ENCODE assay signal across 8 cellular contexts in genomic region chr16:19167710-19168172, GRCh38. TPM values are rescaled to one million over a fixed set of nuclear protein-coding genes. Genes with fewer than 3 reads are reported as not detected.
DNase-seq lines count a peak whose midpoint lies in the region; ATAC-seq and TF ChIP-seq lines count a peak whose summit lies in the region.

No MANE protein-coding gene starts in this region.

- BruUV-seq in A673 (replicated peaks; lab: Mats Ljungman, UMichigan) = no TSS peak

- ATAC-seq in lower lobe of right lung (peak; percentile 94 to 96), HG03025 (IDR thresholded peaks at IDR 0.05; ENCODE audit: low FRiP score, unreplicated experiment) (no peak)

- CTCF ChIA-PET in A673 (lab: Charles Lee) = interaction anchor here (1.6 kb wide), 1 partner anchor 37 kb away, joined by 3 read pairs; no protein-coding TSS in a partner anchor

- H3K4me1 ChIP-seq in A673 (ENCODE audit: insufficient read depth, low read length, poor library complexity, severe bottlenecking) = no peaks in the 10 kb centered on the region
- H3K4me1 ChIP-seq in duodenal mucosa (ENCODE audit: control insufficient read depth in 1 of 2, insufficient read depth in 2 of 2, low read length in 2 of 2) = no peaks in the 10 kb centered on the region
- peaks cover 22% of the 10 kb centered on the region for H3K4me1 ChIP-seq in lower lobe of right lung

- H3K9ac ChIP-seq in duodenal mucosa (ENCODE audit: low read depth in 1 of 2, low read length in 2 of 2) = peak overlapping the region in 1 of 2 donors; percentile 38

- H3K27me3 ChIP-seq in A673 (replicated peaks; ENCODE audit: insufficient read depth, low read depth, low read length, poor library complexity) = peaks cover 31% of the 10 kb centered on the region
- peaks cover 0 to 10% of the 10 kb centered on the region in 2 donors for H3K27me3 ChIP-seq in duodenal mucosa (ENCODE audit: control insufficient read depth in 1 of 2, insufficient read depth in 2 of 2, low read length in 2 of 2)
- H3K27me3 ChIP-seq in lower lobe of right lung (ENCODE audit: low read depth) = peaks cover 11% of the 10 kb centered on the region

- H3K36me3 ChIP-seq in A673 (ENCODE audit: insufficient read depth, low read length, poor library complexity, severe bottlenecking) (no peaks in the 10 kb centered on the region), duodenal mucosa (ENCODE audit: control insufficient read depth in 1 of 2, insufficient read depth in 2 of 2, low read length in 2 of 2) (no peaks in the 10 kb centered on the region), lower lobe of right lung (no peaks in the 10 kb centered on the region)

- DNase-seq in A673 (ENCODE audit: low spot score) = peak; percentile 80
- DNase-seq in SK-N-DZ (ENCODE audit: low spot score) = peak; percentile 86
- peak; percentile 87 for DNase-seq in lower lobe of right lung
- peak; percentile 3 for DNase-seq in stimulated activated CD8-positive, alpha-beta memory T cell treated with anti-CD3 and anti-CD28 coated beads, Interleukin-7, amount 100 ng/mL, for 24 hours (ENCODE audit: low read depth)

- H3K4me3 ChIP-seq in A673 (ENCODE audit: low read depth, low read length, poor library complexity, severe bottlenecking) (peak overlapping the region; percentile 52), duodenal mucosa (ENCODE audit: low read depth in 1 of 2, low read length in 2 of 2) (peak overlapping the region; percentile 56 to 65), lower lobe of right lung (peak overlapping the region; percentile 77)

- intact Hi-C loops in A673 (cut with micrococcal nuclease; ENCODE audit: unreplicated experiment) = no loop called here
- intact Hi-C loops in lower lobe of right lung (cut with DNase I) = loop anchor here (10.0 kb wide), 1 partner anchor 83 kb away; no protein-coding TSS in a partner anchor

- H3K9me3 ChIP-seq in A673 (ENCODE audit: low read depth, low read length, poor library complexity, severe bottlenecking) (no peaks in the 10 kb centered on the region), duodenal mucosa (ENCODE audit: control insufficient read depth in 1 of 2, low read length in 2 of 2) (peaks cover 3 to 4% of the 10 kb centered on the region in 2 donors), lower lobe of right lung (no peaks in the 10 kb centered on the region)

- TF ChIP-seq CTCF in A673 (conservative IDR thresholded peaks at IDR 0.05; ENCODE audit: low read depth, low read length) (peak; percentile 68), GM12872 (IDR thresholded peaks at IDR 0.05; ENCODE audit: insufficient read depth, low read depth, low read length) (peak; percentile 72), LNCAP (IDR thresholded peaks at IDR 0.05) (peak; percentile 87), lower lobe of right lung (IDR thresholded peaks at IDR 0.05) (peak; percentile 91)

- POLR2A ChIA-PET in A673 (lab: Charles Lee; ENCODE audit: low non-redundant PET) = no interaction called here

- H3K27ac ChIP-seq in A673 (ENCODE audit: low read depth, low read length, poor library complexity, severe bottlenecking) (no peak overlapping the region), duodenal mucosa (ENCODE audit: low read depth, low read length) (no peak overlapping the region), lower lobe of right lung (peak overlapping the region; percentile 76)

RNA-seq across cellular contexts. Expression of gene SYT17, which starts 0.3 kb away (rescaled TPM):
- total RNA-seq in A673 (2021) (0.24 and 0.61 TPM in 2 replicates), lower lobe of right lung (11.8 TPM)
- polyA plus RNA-seq in SK-N-DZ (2014; cell fraction: cytosol; rRNA removed) = 12.5 and 14.1 TPM in 2 replicates
- polyA plus RNA-seq in SK-N-DZ (2014; cell fraction: nucleus; rRNA removed) = 12.4 and 13.3 TPM in 2 replicates

RNA-seq across cellular contexts. Expression of gene ITPRIPL2, which starts 54.0 kb away (rescaled TPM):
- total RNA-seq in A673 (2021) (20.2 and 22.8 TPM in 2 replicates), lower lobe of right lung (60.7 TPM)
- polyA plus RNA-seq in SK-N-DZ (2014; cell fraction: cytosol; rRNA removed) = 0.07 and 0.14 TPM in 2 replicates
- 0.21 and 0.37 TPM in 2 replicates for polyA plus RNA-seq in SK-N-DZ (2014; cell fraction: nucleus; rRNA removed)

Comparison
In these comparisons a context has a peak if more than half of its experiments do, and no peak if none do; other contexts are left out.
1. DNase-seq: peak in every context shown above with its lines; median percentile 87 in lower lobe of right lung; 86 in SK-N-DZ; 80 in A673; 3 in stimulated activated CD8-positive, alpha-beta memory T cell treated with anti-CD3 and anti-CD28 coated beads, Interleukin-7, amount 100 ng/mL, for 24 hours.